Comparison of ENCODE assay signal across 26 cellular contexts in genomic region chr11:44000731-44001130, GRCh38. TPM values are rescaled to one million over a fixed set of nuclear protein-coding genes. Genes with fewer than 3 reads are reported as not detected.
DNase-seq lines count a peak whose midpoint lies in the region; ATAC-seq, FAIRE-seq and TF ChIP-seq lines count a peak whose summit lies in the region.
"Had no signal": no experiment of that assay in that cellular context is flagged by ENCODE, and none has a peak within 500 bp of the region (broad histone marks: within the 10 kb centered on the region; RNA-seq: fewer than 3 reads in every experiment).

No MANE protein-coding gene starts in this region.

- TF ChIP-seq RAD21 in HepG2 (CRISPR knock-in tag; IDR thresholded peaks at IDR 0.05) = no peak

- peak overlapping the region in 3 of 5 experiments; percentile 42 to 82 (median 52) for H3K27ac Mint-ChIP-seq in brain
- no peak overlapping the region for H3K27ac Mint-ChIP-seq in type B pancreatic cell
- H3K27ac Mint-ChIP-seq: CD4-positive, alpha-beta T cell; CD8-positive, alpha-beta memory T cell; H9 had no signal

- in situ Hi-C loops in HepG2 (cut with HindIII; ENCODE audit: extremely low pct_ligation_motif_present, low pct_unique_long_range_greater_than_20kb) = no loop called here

- POLR2A ChIA-PET in HepG2 (lab: Yijun Ruan, JAX) = no interaction called here

- H3K79me2 ChIP-seq in HepG2 (ENCODE audit: insufficient read depth, low read length) (no peaks in the 10 kb centered on the region), osteoblast (ENCODE audit: insufficient read depth, low read length) (no peaks in the 10 kb centered on the region)

- H3K4me1 Mint-ChIP-seq in brain (peaks cover 83% of the 10 kb centered on the region), type B pancreatic cell (ENCODE audit: unreplicated experiment) (peaks cover 39% of the 10 kb centered on the region)
- H3K4me1 Mint-ChIP-seq: CD14-positive monocyte; CD8-positive, alpha-beta memory T cell had no signal

- no peak overlapping the region for H3K4me3 Mint-ChIP-seq in brain
- H3K4me3 Mint-ChIP-seq in type B pancreatic cell = peak overlapping the region; percentile 36
- H3K4me3 Mint-ChIP-seq: CD14-positive monocyte; CD4-positive, alpha-beta T cell; CD8-positive, alpha-beta memory T cell; H9 had no signal

- 10% methylated on average over 2 of the region's 2 CpGs for WGBS in HepG2 (ENCODE audit: low lambda C conversion rate)
- 83% methylated on average over 1 of the region's 2 CpGs for WGBS in right lobe of liver (ENCODE audit: insufficient coverage, low coverage, low lambda C conversion rate, missing lambda C conversion rate)

- no peaks in the 10 kb centered on the region for H3K9me3 ChIP-seq in HepG2 (ENCODE audit: low read length)
- H3K9me3 ChIP-seq in right lobe of liver = no peaks in the 10 kb centered on the region
- no peaks in the 10 kb centered on the region for H3K9me3 ChIP-seq in osteoblast (ENCODE audit: low read depth, low read length)
- H3K9me3 ChIP-seq in left lung = no peaks in the 10 kb centered on the region
- H3K9me3 ChIP-seq: A549; BE2C; BLaER1 treated with 17β-estradiol and CSF1 and Interleukin-3, amounts not matched to agents 10 nM and 100 nM had no signal

- H3K27me3 ChIP-seq in HepG2 (ENCODE audit: control insufficient read depth in 1 of 2, insufficient read depth in 2 of 2, low read length in 2 of 2) (peaks cover 0 to 44% of the 10 kb centered on the region in 2 experiments; a peak in 4 of 5 replicates), right lobe of liver (no peaks in the 10 kb centered on the region), osteoblast (ENCODE audit: insufficient read depth, low read length) (no peaks in the 10 kb centered on the region), left lung (no peaks in the 10 kb centered on the region)
- H3K27me3 ChIP-seq: BE2C; BLaER1 treated with 17β-estradiol and CSF1 and Interleukin-3, amounts not matched to agents 10 nM and 100 nM had no signal

- no peak overlapping the region for H3K9ac ChIP-seq in HepG2 (ENCODE audit: insufficient read depth, low read depth, low read length)
- H3K9ac ChIP-seq: BLaER1 treated with 17β-estradiol and CSF1 and Interleukin-3, amounts not matched to agents 10 nM and 100 nM had no signal

- H3K36me3 Mint-ChIP-seq in brain (no peaks in the 10 kb centered on the region), type B pancreatic cell (no peaks in the 10 kb centered on the region)
- H3K36me3 Mint-ChIP-seq: CD14-positive monocyte; CD8-positive, alpha-beta memory T cell had no signal

- TF ChIP-seq CTCF in HepG2 (CRISPR knock-in tag; IDR thresholded peaks at IDR 0.05) = no peak
- no peak for TF ChIP-seq CTCF in right lobe of liver (IDR thresholded peaks at IDR 0.05)
- no peak for TF ChIP-seq CTCF in brain (conservative IDR thresholded peaks at IDR 0.05)
- TF ChIP-seq CTCF in osteoblast (IDR thresholded peaks at IDR 0.05; ENCODE audit: extremely low read depth, low read depth, low read length) = no peak
- no peak for TF ChIP-seq CTCF in type B pancreatic cell (conservative IDR thresholded peaks at IDR 0.05)
- TF ChIP-seq CTCF in left lung (IDR thresholded peaks at IDR 0.05) = no peak

- no peak overlapping the region for H2AFZ ChIP-seq in HepG2 (ENCODE audit: low read length)
- no peak overlapping the region for H2AFZ ChIP-seq in osteoblast (ENCODE audit: low read length)

- no TSS peak for BruUV-seq in HepG2 (replicated peaks; lab: Mats Ljungman, UMichigan)

- intact Hi-C loops in HepG2 (cut with micrococcal nuclease; ENCODE audit: unreplicated experiment) = no loop called here
- intact Hi-C loops in right lobe of liver (cut with DNase I) = no loop called here
- intact Hi-C loops in left lung (cut with DNase I) = no loop called here

- H3K36me3 ChIP-seq in HepG2 (replicated peaks in 1 of 2; ENCODE audit: control insufficient read depth in 1 of 2, insufficient read depth in 2 of 2, low read length in 2 of 2) (no peaks in the 10 kb centered on the region), right lobe of liver (no peaks in the 10 kb centered on the region), osteoblast (ENCODE audit: insufficient read depth, low read length) (no peaks in the 10 kb centered on the region), left lung (no peaks in the 10 kb centered on the region)
- H3K36me3 ChIP-seq: BE2C; BLaER1 treated with 17β-estradiol and CSF1 and Interleukin-3, amounts not matched to agents 10 nM and 100 nM had no signal

- no peak overlapping the region for H3K27ac ChIP-seq in HepG2 (ENCODE audit: extremely low read length, insufficient read depth, low read length)
- H3K27ac ChIP-seq in right lobe of liver = no peak overlapping the region
- no peak overlapping the region for H3K27ac ChIP-seq in osteoblast (ENCODE audit: low read depth, low read length)
- no peak overlapping the region for H3K27ac ChIP-seq in left lung
- H3K27ac ChIP-seq: A549; BLaER1 treated with 17β-estradiol and CSF1 and Interleukin-3, amounts not matched to agents 10 nM and 100 nM had no signal

- H3K9me3 Mint-ChIP-seq in brain = peaks cover 0 to 9% (median 0%) of the 10 kb centered on the region in 5 experiments
- no peaks in the 10 kb centered on the region for H3K9me3 Mint-ChIP-seq in type B pancreatic cell
- H3K9me3 Mint-ChIP-seq: CD4-positive, alpha-beta T cell; CD8-positive, alpha-beta memory T cell; H9 had no signal

- TF ChIP-seq EP300 in HepG2 (IDR thresholded peaks at IDR 0.05; ENCODE audit: low read depth in 2 of 2, low read length in 2 of 2) (no peak), HepG2 (CRISPR knock-in tag; IDR thresholded peaks at IDR 0.05; ENCODE audit: borderline replicate concordance) (no peak)

- no peak for ATAC-seq in HepG2
- no peak for ATAC-seq in right lobe of liver
- ATAC-seq in GM21360 (IDR thresholded peaks at IDR 0.05; ENCODE audit: unreplicated experiment) = no peak
- ATAC-seq in left lung = no peak
- no peak for ATAC-seq in GM18870 (IDR thresholded peaks at IDR 0.05; ENCODE audit: unreplicated experiment)
- ATAC-seq: A549, GM12878, HCT116 had no signal

- H4K20me1 ChIP-seq in HepG2 (ENCODE audit: insufficient read depth, low read length) = no peaks in the 10 kb centered on the region
- H4K20me1 ChIP-seq in osteoblast (ENCODE audit: insufficient read depth, low read length) = no peaks in the 10 kb centered on the region
- H4K20me1 ChIP-seq: BLaER1 treated with 17β-estradiol and CSF1 and Interleukin-3, amounts not matched to agents 10 nM and 100 nM had no signal

- H3K27me3 Mint-ChIP-seq in brain (peaks cover 3% of the 10 kb centered on the region), type B pancreatic cell (no peaks in the 10 kb centered on the region)

- DNase-seq in HepG2 (ENCODE audit: low spot score) = no peak
- DNase-seq in right lobe of liver = no peak
- peak; percentile 35 for DNase-seq in osteoblast (ENCODE audit: insufficient read length, low spot score, missing footprints)
- no peak for DNase-seq in type B pancreatic cell (ENCODE audit: extremely low spot score, unreplicated experiment)
- DNase-seq in left lung = no peak
- DNase-seq: 8988T; ACHN; AML-193; BE2C; CD4-positive, alpha-beta T cell; CD8-positive, alpha-beta memory T cell; DMS 273 treated with DMSO at 0.1 percent for 48 hours; DMS79; EL; GDM1; H9 had no signal

- H3K4me2 ChIP-seq in HepG2 (ENCODE audit: low read depth, low read length) (no peak overlapping the region), osteoblast (ENCODE audit: insufficient read depth, low read length) (no peak overlapping the region)
- H3K4me2 ChIP-seq: A549; BLaER1 treated with 17β-estradiol and CSF1 and Interleukin-3, amounts not matched to agents 10 nM and 100 nM had no signal

- H3K4me1 ChIP-seq in HepG2 (ENCODE audit: insufficient read depth, low read length) = no peaks in the 10 kb centered on the region
- H3K4me1 ChIP-seq in right lobe of liver = no peaks in the 10 kb centered on the region
- peaks cover 4% of the 10 kb centered on the region for H3K4me1 ChIP-seq in osteoblast (ENCODE audit: insufficient read depth, low read length)
- no peaks in the 10 kb centered on the region for H3K4me1 ChIP-seq in left lung
- H3K4me1 ChIP-seq: A549; BE2C; BLaER1 treated with 17β-estradiol and CSF1 and Interleukin-3, amounts not matched to agents 10 nM and 100 nM had no signal

- TF ChIP-seq POLR2A in HepG2 (IDR thresholded peaks at IDR 0.05; ENCODE audit: insufficient read depth in 1 of 2, low read depth in 2 of 2, low read length in 2 of 2) (no peak), right lobe of liver (IDR thresholded peaks at IDR 0.05) (no peak)

- CTCF ChIA-PET in HepG2 (lab: Yijun Ruan, JAX; ENCODE audit: low intra/inter-chr PET ratio, low total read pairs) = no interaction called here

- no peak for FAIRE-seq in HepG2 (lab: Jason Lieb, UNC)
- FAIRE-seq: A549, D721Med, GM12878 had no signal

- no peak overlapping the region for H3K4me3 ChIP-seq in HepG2 (replicated peaks in 1 of 3; ENCODE audit: insufficient read depth in 1 of 3, low read depth in 2 of 3, low read length in 3 of 3)
- no peak overlapping the region for H3K4me3 ChIP-seq in right lobe of liver
- H3K4me3 ChIP-seq in osteoblast (ENCODE audit: insufficient read depth, low read length) = no peak overlapping the region
- H3K4me3 ChIP-seq in left lung = no peak overlapping the region
- H3K4me3 ChIP-seq: A549; BLaER1 treated with 17β-estradiol and CSF1 and Interleukin-3, amounts not matched to agents 10 nM and 100 nM; GM12878 had no signal

RNA-seq across cellular contexts. Expression of gene ACCSL, which starts 47.0 kb away (rescaled TPM):
- total RNA-seq in HepG2 (2016; rRNA removed; fragmentation: Illumina TruSeq; extraction: Trizol) (not detected in 2 replicates), right lobe of liver (not detected), osteoblast (under 0.01 TPM in 1 of 2 replicates, not detected in the other), type B pancreatic cell (ENCODE audit: low replicate concordance) (not detected in 2 replicates), left lung (not detected)
- total RNA-seq in HepG2 (2016; cell fraction: cytosol; rRNA removed; fragmentation: Illumina TruSeq; extraction: Trizol; ENCODE audit: low read depth) = not detected in 2 replicates
- total RNA-seq in HepG2 (2016; cell fraction: insoluble cytoplasmic fraction; rRNA removed; fragmentation: Illumina TruSeq; extraction: Trizol) = not detected in 2 replicates
- not detected in 2 replicates for total RNA-seq in HepG2 (2016; cell fraction: membrane; rRNA removed; fragmentation: Illumina TruSeq; extraction: Trizol)
- total RNA-seq in HepG2 (2016; cell fraction: nucleus; rRNA removed; fragmentation: Illumina TruSeq; extraction: Trizol) = not detected in 2 replicates
- polyA plus RNA-seq in HepG2 (2011; rRNA removed) (not detected in 2 replicates), brain (ENCODE audit: insufficient read depth, low read depth, low replicate concordance) (not detected)
- not detected in 2 replicates for polyA plus RNA-seq in HepG2 (2011; cell fraction: cytosol; rRNA removed)
- not detected in 2 replicates for polyA plus RNA-seq in HepG2 (2011; cell fraction: nucleus; rRNA removed)
- polyA plus RNA-seq in HepG2 (2012) = not detected in 2 replicates
- polyA plus RNA-seq in HepG2 (2016; cell fraction: cytosol; fragmentation: Illumina TruSeq; extraction: Trizol; ENCODE audit: low read depth) = not detected in 2 replicates
- not detected in 2 replicates for polyA plus RNA-seq in HepG2 (2016; cell fraction: insoluble cytoplasmic fraction; fragmentation: Illumina TruSeq; extraction: Trizol; ENCODE audit: low read depth)
- polyA plus RNA-seq in HepG2 (2016; cell fraction: membrane; fragmentation: Illumina TruSeq; extraction: Trizol; ENCODE audit: low read depth) = not detected in 2 replicates
- polyA plus RNA-seq in HepG2 (2016; cell fraction: nucleus; fragmentation: Illumina TruSeq; extraction: Trizol; ENCODE audit: insufficient read depth, low read depth) = not detected in 2 replicates
- polyA minus RNA-seq in HepG2 (2011; rRNA and poly(A)+ RNA removed; ENCODE audit: low replicate concordance) = not detected in 2 replicates
- polyA minus RNA-seq in HepG2 (2011; cell fraction: cytosol; rRNA and poly(A)+ RNA removed) = not detected in 2 replicates
- polyA minus RNA-seq in HepG2 (2011; cell fraction: nucleus; rRNA and poly(A)+ RNA removed) = not detected in 2 replicates
- total RNA-seq: CD4-positive, alpha-beta T cell; CD8-positive, alpha-beta memory T cell; GM12878; H4; H9 had no signal
- polyA plus RNA-seq: A549; CD14-positive monocyte; CD8-positive, alpha-beta memory T cell had no signal

RNA-seq across cellular contexts. Expression of gene C11orf96, which starts 58.3 kb away (rescaled TPM):
- total RNA-seq in HepG2 (2016; rRNA removed; fragmentation: Illumina TruSeq; extraction: Trizol) (not detected in 2 replicates), right lobe of liver (100 to 1,000 TPM in 1 of 6 experiments, 10 to 100 TPM in 2, 1 to 10 TPM in 3; 5.4 to 115 (median 27.7) TPM), osteoblast (9.7 and 20.6 TPM in 2 replicates), type B pancreatic cell (ENCODE audit: low replicate concordance) (1.5 and 5.2 TPM in 2 replicates), left lung (10 to 100 TPM; 71.0 to 74.2 TPM)
- not detected in 2 replicates for total RNA-seq in HepG2 (2016; cell fraction: cytosol; rRNA removed; fragmentation: Illumina TruSeq; extraction: Trizol; ENCODE audit: low read depth)
- not detected in 2 replicates for total RNA-seq in HepG2 (2016; cell fraction: insoluble cytoplasmic fraction; rRNA removed; fragmentation: Illumina TruSeq; extraction: Trizol)
- not detected in 2 replicates for total RNA-seq in HepG2 (2016; cell fraction: membrane; rRNA removed; fragmentation: Illumina TruSeq; extraction: Trizol)
- total RNA-seq in HepG2 (2016; cell fraction: nucleus; rRNA removed; fragmentation: Illumina TruSeq; extraction: Trizol) = not detected in 2 replicates
- polyA plus RNA-seq in HepG2 (2011; rRNA removed) (0.08 and 0.35 TPM in 2 replicates), brain (ENCODE audit: insufficient read depth, low read depth, low replicate concordance) (13.3 TPM)
- polyA plus RNA-seq in HepG2 (2011; cell fraction: cytosol; rRNA removed) = 0.25 and 0.28 TPM in 2 replicates
- polyA plus RNA-seq in HepG2 (2011; cell fraction: nucleus; rRNA removed) = 0.13 and 0.62 TPM in 2 replicates
- polyA plus RNA-seq in HepG2 (2012) = 0.80 TPM in 1 of 2 replicates, not detected in the other
- polyA plus RNA-seq in HepG2 (2016; cell fraction: cytosol; fragmentation: Illumina TruSeq; extraction: Trizol; ENCODE audit: low read depth) = not detected in 2 replicates
- polyA plus RNA-seq in HepG2 (2016; cell fraction: insoluble cytoplasmic fraction; fragmentation: Illumina TruSeq; extraction: Trizol; ENCODE audit: low read depth) = not detected in 2 replicates
- polyA plus RNA-seq in HepG2 (2016; cell fraction: membrane; fragmentation: Illumina TruSeq; extraction: Trizol; ENCODE audit: low read depth) = not detected in 2 replicates
- not detected in 2 replicates for polyA plus RNA-seq in HepG2 (2016; cell fraction: nucleus; fragmentation: Illumina TruSeq; extraction: Trizol; ENCODE audit: insufficient read depth, low read depth)
- not detected in 2 replicates for polyA minus RNA-seq in HepG2 (2011; rRNA and poly(A)+ RNA removed; ENCODE audit: low replicate concordance)
- polyA minus RNA-seq in HepG2 (2011; cell fraction: cytosol; rRNA and poly(A)+ RNA removed) = 0.49 TPM in 1 of 2 replicates, not detected in the other
- polyA minus RNA-seq in HepG2 (2011; cell fraction: nucleus; rRNA and poly(A)+ RNA removed) = not detected in 2 replicates
- total RNA-seq: CD4-positive, alpha-beta T cell had no signal
- polyA plus RNA-seq: CD14-positive monocyte; CD8-positive, alpha-beta memory T cell had no signal
